ENCODE assay signal across 1 cellular context in genomic region chr17:1919206-1919605, GRCh38.
TF ChIP-seq lines count a peak whose summit lies in the region.

No MANE protein-coding gene starts in this region.

TF ChIP-seq in SK-N-SH, 30 proteins besides CTCF, POLR2A, EP300 and RAD21 (continued from another document):
- TF ChIP-seq, protein P1, sequence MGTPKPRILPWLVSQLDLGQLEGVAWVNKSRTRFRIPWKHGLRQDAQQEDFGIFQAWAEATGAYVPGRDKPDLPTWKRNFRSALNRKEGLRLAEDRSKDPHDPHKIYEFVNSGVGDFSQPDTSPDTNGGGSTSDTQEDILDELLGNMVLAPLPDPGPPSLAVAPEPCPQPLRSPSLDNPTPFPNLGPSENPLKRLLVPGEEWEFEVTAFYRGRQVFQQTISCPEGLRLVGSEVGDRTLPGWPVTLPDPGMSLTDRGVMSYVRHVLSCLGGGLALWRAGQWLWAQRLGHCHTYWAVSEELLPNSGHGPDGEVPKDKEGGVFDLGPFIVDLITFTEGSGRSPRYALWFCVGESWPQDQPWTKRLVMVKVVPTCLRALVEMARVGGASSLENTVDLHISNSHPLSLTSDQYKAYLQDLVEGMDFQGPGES (IDR thresholded peaks at IDR 0.05; ENCODE audit: low read depth, low read length), result no peak
- TF ChIP-seq TAF1 (IDR thresholded peaks at IDR 0.05; ENCODE audit: borderline replicate concordance, low read depth, low read length) (no peak), YY1 (IDR thresholded peaks at IDR 0.05; ENCODE audit: low read depth) (no peak), USF2 (IDR thresholded peaks at IDR 0.05; ENCODE audit: borderline replicate concordance, low read depth, low read length) (no peak), FOXM1 (IDR thresholded peaks at IDR 0.05; ENCODE audit: low read depth) (no peak), RFX5 (IDR thresholded peaks at IDR 0.05; ENCODE audit: low read length) (no peak), NRF1 (IDR thresholded peaks at IDR 0.05; ENCODE audit: low read depth, low read length) (no peak), FOSL2 (IDR thresholded peaks at IDR 0.05; ENCODE audit: borderline replicate concordance, low read depth) (no peak), SIN3A (IDR thresholded peaks at IDR 0.05; ENCODE audit: borderline replicate concordance, low read depth, low read length) (no peak), POLR2AphosphoS5 (IDR thresholded peaks at IDR 0.05; ENCODE audit: low read depth, low read length) (no peak)
